23 cellular contexts compared by ENCODE assay signal in the genomic region with DNA sequence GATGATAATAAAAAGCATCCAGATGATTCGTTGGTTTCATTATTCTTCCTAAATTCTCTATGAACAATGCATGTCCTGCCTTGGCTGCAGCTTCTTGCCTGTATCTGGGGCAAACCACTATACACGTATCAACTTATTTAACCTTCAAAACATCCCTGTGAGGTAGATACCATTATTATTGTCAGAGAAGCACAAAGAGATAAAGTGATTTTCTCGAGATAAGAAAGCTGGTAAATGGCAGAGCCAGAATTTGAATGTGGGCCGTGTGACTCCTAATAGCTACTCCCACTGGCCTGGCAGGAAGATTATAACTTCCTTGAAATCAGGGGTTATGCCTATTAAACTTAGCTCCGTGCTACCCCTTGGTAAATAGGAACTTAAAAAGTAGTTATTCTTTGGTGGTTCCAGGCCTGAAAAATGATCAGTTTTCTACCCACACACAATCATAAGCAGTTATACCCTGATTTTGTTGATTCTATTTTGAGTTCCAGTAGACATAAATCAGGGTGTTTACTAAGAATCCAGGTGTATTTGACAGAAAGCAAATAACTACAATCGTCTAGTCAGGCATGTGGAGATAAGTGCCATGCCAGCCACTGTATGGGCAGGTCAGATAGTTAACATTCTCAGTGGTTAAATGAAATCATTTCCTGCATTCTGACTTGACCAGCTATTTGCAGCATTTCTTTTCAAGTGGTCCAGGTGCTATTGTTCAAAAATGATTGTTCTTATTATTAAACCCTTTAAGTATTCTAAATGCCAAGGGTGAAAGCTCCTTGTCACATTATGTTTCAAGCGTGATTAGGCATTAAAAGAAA.
A peak's percentile ranks its signal among the peaks of the same experiment; 100 is the strongest.
DNase-seq lines count a peak whose midpoint lies in the region; ATAC-seq and TF ChIP-seq lines count a peak whose summit lies in the region.
"Had no signal": no experiment of that assay in that cellular context is flagged by ENCODE, and none has a peak within 500 bp of the region (broad histone marks: within the 10 kb centered on the region; RNA-seq: fewer than 3 reads in every experiment).

No MANE protein-coding gene starts in this region.

- H3K4me1 Mint-ChIP-seq in activated T-cell treated with anti-CD3 and anti-CD28 coated beads, Interleukin-2, amount 50 U/mL, for 72 hours (ENCODE audit: low read depth), result no peaks in the 10 kb centered on the region
- peaks cover 13% of the 10 kb centered on the region for H3K4me1 Mint-ChIP-seq in type B pancreatic cell (ENCODE audit: unreplicated experiment)
- H3K4me1 Mint-ChIP-seq: activated CD8-positive, alpha-beta memory T cell treated with anti-CD3 and anti-CD28 coated beads, Interleukin-2, amount 10 ng/mL, durations not matched to agents 7 days and 5 days had no signal

- peak overlapping the region; percentile 16 for H3K27ac Mint-ChIP-seq in activated T-cell treated with anti-CD3 and anti-CD28 coated beads, Interleukin-2, amount 50 U/mL, for 72 hours
- H3K27ac Mint-ChIP-seq in type B pancreatic cell, result peak overlapping the region; percentile 20
- H3K27ac Mint-ChIP-seq: activated CD8-positive, alpha-beta memory T cell treated with anti-CD3 and anti-CD28 coated beads, Interleukin-2, amount 10 ng/mL, durations not matched to agents 7 days and 5 days; activated T-helper 2 cell treated with anti-CD3 and anti-CD28 coated beads, Interferon-gamma antibody, Interleukin-2, Interleukin-4, amounts not matched to agents 10 μg/mL and 5 μg/mL and 100 μg/mL, durations not matched to agents 14 hours and 24 hours and 36 hours; nephron had no signal

- H3K4me3 Mint-ChIP-seq in activated T-cell treated with anti-CD3 and anti-CD28 coated beads, Interleukin-2, amount 50 U/mL, for 72 hours, result no peak overlapping the region
- no peak overlapping the region for H3K4me3 Mint-ChIP-seq in type B pancreatic cell
- H3K4me3 Mint-ChIP-seq: activated CD8-positive, alpha-beta memory T cell treated with anti-CD3 and anti-CD28 coated beads, Interleukin-2, amount 10 ng/mL, durations not matched to agents 7 days and 5 days; mesothelial cell of epicardium; nephron had no signal

- no peak for DNase-seq in activated T-cell treated with anti-CD3 and anti-CD28 coated beads, Interleukin-2, amount 50 U/mL, for 72 hours
- DNase-seq in activated T-cell treated with anti-CD3 and anti-CD28 coated beads for 4 hours (no peak), RWPE2 (ENCODE audit: low spot score) (no peak), esophagus muscularis mucosa (ENCODE audit: extremely low spot score) (peak; percentile 37), type B pancreatic cell (ENCODE audit: extremely low spot score, unreplicated experiment) (no peak), middle frontal gyrus (ENCODE audit: extremely low spot score, low spot score) (no peak)
- DNase-seq: activated CD4-positive, alpha-beta T cell treated with anti-CD3 and anti-CD28 coated beads for 48 hours; activated CD8-positive, alpha-beta memory T cell treated with anti-CD3 and anti-CD28 coated beads, Interleukin-2, amount 10 ng/mL, durations not matched to agents 7 days and 5 days; DMS79; foreskin melanocyte; KG1; left cardiac atrium; Peyer's patch; psoas muscle; spleen had no signal

- no peak for TF ChIP-seq EP300 in esophagus muscularis mucosa (IDR thresholded peaks at IDR 0.05)

- H3K9me3 ChIP-seq in RWPE2 (ENCODE audit: severe bottlenecking) (no peaks in the 10 kb centered on the region), esophagus muscularis mucosa (no peaks in the 10 kb centered on the region)
- H3K9me3 ChIP-seq: A549, Peyer's patch, psoas muscle, spleen had no signal

- intact Hi-C loops in esophagus muscularis mucosa (cut with DNase I), result no loop called here

- TF ChIP-seq POLR2A in esophagus muscularis mucosa (IDR thresholded peaks at IDR 0.05; ENCODE audit: low read depth), result no peak

- WGBS in esophagus muscularis mucosa, result 73% methylated on average over 7 of the region's 7 CpGs

- no peaks in the 10 kb centered on the region for H3K27me3 Mint-ChIP-seq in activated T-cell treated with anti-CD3 and anti-CD28 coated beads, Interleukin-2, amount 50 U/mL, for 72 hours (ENCODE audit: low read depth)
- peaks cover 4% of the 10 kb centered on the region for H3K27me3 Mint-ChIP-seq in type B pancreatic cell
- H3K27me3 Mint-ChIP-seq: activated CD8-positive, alpha-beta memory T cell treated with anti-CD3 and anti-CD28 coated beads, Interleukin-2, amount 10 ng/mL, durations not matched to agents 7 days and 5 days had no signal

- H3K27me3 ChIP-seq in RWPE2 (ENCODE audit: insufficient read depth, poor library complexity, severe bottlenecking), result no peaks in the 10 kb centered on the region
- no peaks in the 10 kb centered on the region for H3K27me3 ChIP-seq in esophagus muscularis mucosa
- H3K27me3 ChIP-seq: BLaER1 treated with 17β-estradiol and CSF1 and Interleukin-3, amounts not matched to agents 10 nM and 100 nM; Peyer's patch; spleen had no signal

- H3K4me1 ChIP-seq in RWPE2 (ENCODE audit: insufficient read depth, poor library complexity, severe bottlenecking) (no peaks in the 10 kb centered on the region), esophagus muscularis mucosa (peaks cover 0 to 4% (median 3%) of the 10 kb centered on the region in 4 donors)
- H3K4me1 ChIP-seq: A549; BLaER1 treated with 17β-estradiol and CSF1 and Interleukin-3, amounts not matched to agents 10 nM and 100 nM; Peyer's patch; psoas muscle; spleen had no signal

- TF ChIP-seq CTCF in RWPE2 (IDR thresholded peaks at IDR 0.05; ENCODE audit: poor library complexity, severe bottlenecking), result no peak
- no peak for TF ChIP-seq CTCF in esophagus muscularis mucosa (IDR thresholded peaks at IDR 0.05)
- no peak for TF ChIP-seq CTCF in type B pancreatic cell (conservative IDR thresholded peaks at IDR 0.05)

- peak overlapping the region; percentile 5 for H3K27ac ChIP-seq in RWPE2 (ENCODE audit: poor library complexity, severe bottlenecking)
- H3K27ac ChIP-seq in esophagus muscularis mucosa (replicated peaks in 1 of 4), result no peak overlapping the region
- H3K27ac ChIP-seq: A549; BLaER1 treated with 17β-estradiol and CSF1 and Interleukin-3, amounts not matched to agents 10 nM and 100 nM; cardiac muscle cell; Peyer's patch; psoas muscle; spleen had no signal

- H3K36me3 Mint-ChIP-seq in activated T-cell treated with anti-CD3 and anti-CD28 coated beads, Interleukin-2, amount 50 U/mL, for 72 hours (ENCODE audit: insufficient read depth in 2 of 2), result no peaks in the 10 kb centered on the region
- no peaks in the 10 kb centered on the region for H3K36me3 Mint-ChIP-seq in type B pancreatic cell
- H3K36me3 Mint-ChIP-seq: activated CD8-positive, alpha-beta memory T cell treated with anti-CD3 and anti-CD28 coated beads, Interleukin-2, amount 10 ng/mL, durations not matched to agents 7 days and 5 days; mesothelial cell of epicardium had no signal

- H3K4me3 ChIP-seq in RWPE2 (ENCODE audit: severe bottlenecking), result no peak overlapping the region
- no peak overlapping the region for H3K4me3 ChIP-seq in esophagus muscularis mucosa
- H3K4me3 ChIP-seq: A549; BLaER1 treated with 17β-estradiol and CSF1 and Interleukin-3, amounts not matched to agents 10 nM and 100 nM; cardiac muscle cell; Peyer's patch; psoas muscle; spleen had no signal

- peaks cover 0 to 3% of the 10 kb centered on the region in 2 donors for H3K9me3 Mint-ChIP-seq in activated T-cell treated with anti-CD3 and anti-CD28 coated beads, Interleukin-2, amount 50 U/mL, for 72 hours
- no peaks in the 10 kb centered on the region for H3K9me3 Mint-ChIP-seq in type B pancreatic cell
- H3K9me3 Mint-ChIP-seq: activated T-helper 2 cell treated with anti-CD3 and anti-CD28 coated beads, Interferon-gamma antibody, Interleukin-2, Interleukin-4, amounts not matched to agents 10 μg/mL and 5 μg/mL and 100 μg/mL, durations not matched to agents 14 hours and 24 hours and 36 hours; nephron had no signal

- H3K36me3 ChIP-seq in RWPE2 (ENCODE audit: low read depth) (no peaks in the 10 kb centered on the region), esophagus muscularis mucosa (no peaks in the 10 kb centered on the region)
- H3K36me3 ChIP-seq: BLaER1 treated with 17β-estradiol and CSF1 and Interleukin-3, amounts not matched to agents 10 nM and 100 nM; cardiac muscle cell; Peyer's patch; spleen had no signal

- ATAC-seq in activated T-cell treated with anti-CD3 and anti-CD28 coated beads, Interleukin-2, amount 50 U/mL, for 72 hours (replicated peaks in 1 of 2), result no peak
- ATAC-seq in RWPE2 (ENCODE audit: low read depth), result peak; percentile 78
- ATAC-seq in GM18511 (IDR thresholded peaks at IDR 0.05; ENCODE audit: unreplicated experiment), result no peak
- no peak for ATAC-seq in HG03280 (IDR thresholded peaks at IDR 0.05; ENCODE audit: unreplicated experiment)
- ATAC-seq: A549; activated CD8-positive, alpha-beta memory T cell treated with anti-CD3 and anti-CD28 coated beads, Interleukin-2, amount 10 ng/mL, durations not matched to agents 7 days and 5 days; left cardiac atrium; psoas muscle had no signal
